Comparison of ENCODE assay signal across 8 cellular contexts in the genomic region with DNA sequence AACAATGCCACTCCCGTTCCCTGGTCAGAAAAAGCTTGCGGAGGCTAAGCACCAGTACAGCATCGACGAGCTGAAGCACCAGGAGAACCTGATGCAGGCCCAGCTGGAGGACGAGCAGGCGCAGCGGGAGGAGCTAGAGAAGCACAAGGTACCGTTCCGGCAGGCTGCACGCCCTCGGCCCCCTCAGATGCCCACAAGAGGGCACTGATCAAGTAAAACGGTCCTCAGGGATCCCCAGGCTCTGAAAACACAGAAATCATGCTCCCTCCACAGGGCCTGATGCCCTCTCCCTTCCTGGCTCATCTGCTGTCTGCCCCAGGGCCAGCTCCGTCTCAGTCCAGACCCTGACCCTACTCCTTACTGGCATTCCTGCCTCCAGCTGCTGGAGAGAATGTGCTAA. TPM values are rescaled to one million over a fixed set of nuclear protein-coding genes. Genes with fewer than 3 reads are reported as not detected.
A peak's percentile ranks its signal among the peaks of the same experiment; 100 is the strongest.
DNase-seq lines count a peak whose midpoint lies in the region; TF ChIP-seq lines count a peak whose summit lies in the region.

No MANE protein-coding gene starts in this region.

- no peaks in the 10 kb centered on the region for H3K4me1 Mint-ChIP-seq in T-helper 2 cell treated with Interferon-gamma antibody and Interleukin-4, amounts not matched to agents 5 μg/mL and 100 μg/mL, for 36 hours (ENCODE audit: low read depth)

- H3K27me3 Mint-ChIP-seq in T-helper 2 cell treated with Interferon-gamma antibody and Interleukin-4, amounts not matched to agents 5 μg/mL and 100 μg/mL, for 36 hours (ENCODE audit: low read depth): no peaks in the 10 kb centered on the region

- TF ChIP-seq CTCF in cardiac muscle cell (IDR thresholded peaks at IDR 0.05; ENCODE audit: low read depth, low read length): peak; percentile 50

- H3K27ac ChIP-seq in cardiac muscle cell: no peak overlapping the region

- H3K4me1 ChIP-seq in cardiac muscle cell (ENCODE audit: low read depth): peaks cover 13% of the 10 kb centered on the region

- no peaks in the 10 kb centered on the region for H3K36me3 ChIP-seq in cardiac muscle cell

- H3K4me3 ChIP-seq in cardiac muscle cell: no peak overlapping the region

- DNase-seq in activated T-cell treated with anti-CD3 and anti-CD28 coated beads for 1 hour (ENCODE audit: low read depth) (peak; percentile 6), activated T-cell treated with anti-CD3 and anti-CD28 coated beads for 4 hours (no peak), SK-N-DZ (ENCODE audit: low spot score) (peak; percentile 80), cardiac muscle cell (ENCODE audit: low read depth in 1 of 2, low spot score in 1 of 2) (peak; percentile 41 to 62), HuH-7.5 (ENCODE audit: low spot score) (no peak), NCI-H187 treated with DMSO at 0.1 percent for 48 hours (lab: John Stamatoyannopoulos, UW) (no peak)
- peak; percentile 42 for DNase-seq in stimulated activated CD8-positive, alpha-beta memory T cell treated with anti-CD3 and anti-CD28 coated beads, Interleukin-4, amount 100 ng/mL, for 48 hours
- DNase-seq in T-helper 2 cell treated with Interferon-gamma antibody and Interleukin-4, amounts not matched to agents 5 μg/mL and 100 μg/mL, for 36 hours (ENCODE audit: low spot score): no peak

- H3K9me3 ChIP-seq in cardiac muscle cell (ENCODE audit: low read depth): no peaks in the 10 kb centered on the region

- H3K9me3 Mint-ChIP-seq in T-helper 2 cell treated with Interferon-gamma antibody and Interleukin-4, amounts not matched to agents 5 μg/mL and 100 μg/mL, for 36 hours: no peaks in the 10 kb centered on the region

- no peaks in the 10 kb centered on the region for H3K36me3 Mint-ChIP-seq in T-helper 2 cell treated with Interferon-gamma antibody and Interleukin-4, amounts not matched to agents 5 μg/mL and 100 μg/mL, for 36 hours (ENCODE audit: low read depth)

- H3K27me3 ChIP-seq in cardiac muscle cell: no peaks in the 10 kb centered on the region

- no peak overlapping the region for H3K4me3 Mint-ChIP-seq in T-helper 2 cell treated with Interferon-gamma antibody and Interleukin-4, amounts not matched to agents 5 μg/mL and 100 μg/mL, for 36 hours

- no peak overlapping the region for H3K27ac Mint-ChIP-seq in T-helper 2 cell treated with Interferon-gamma antibody and Interleukin-4, amounts not matched to agents 5 μg/mL and 100 μg/mL, for 36 hours

RNA-seq across cellular contexts. Expression of a gene that starts 21.6 kb away (rescaled TPM):
- polyA plus RNA-seq in SK-N-DZ (2014; cell fraction: cytosol; rRNA removed): 0.48 and 0.49 TPM in 2 replicates
- 2.9 and 4.0 TPM in 2 replicates for polyA plus RNA-seq in SK-N-DZ (2014; cell fraction: nucleus; rRNA removed)
- 0.18 and 0.21 TPM in 2 replicates for total RNA-seq in cardiac muscle cell
- polyA plus RNA-seq in cardiac muscle cell: 2.4 and 4.1 TPM in 2 replicates

RNA-seq across cellular contexts. Expression of a gene that starts 22.1 kb away (rescaled TPM):
- 67.5 and 118 TPM in 2 replicates for polyA plus RNA-seq in SK-N-DZ (2014; cell fraction: cytosol; rRNA removed)
- 26.1 and 66.8 TPM in 2 replicates for polyA plus RNA-seq in SK-N-DZ (2014; cell fraction: nucleus; rRNA removed)
- total RNA-seq in cardiac muscle cell: 49.9 and 145 TPM in 2 replicates
- polyA plus RNA-seq in cardiac muscle cell: 46.4 and 55.2 TPM in 2 replicates

RNA-seq across cellular contexts. Expression of a gene that starts 44.7 kb away (rescaled TPM):
- polyA plus RNA-seq in SK-N-DZ (2014; cell fraction: cytosol; rRNA removed): 28.4 and 44.3 TPM in 2 replicates
- 40.9 and 53.7 TPM in 2 replicates for polyA plus RNA-seq in SK-N-DZ (2014; cell fraction: nucleus; rRNA removed)
- 36.0 and 49.4 TPM in 2 replicates for total RNA-seq in cardiac muscle cell
- 40.3 and 49.9 TPM in 2 replicates for polyA plus RNA-seq in cardiac muscle cell

RNA-seq across cellular contexts. Expression of a gene that starts 44.9 kb away (rescaled TPM):
- polyA plus RNA-seq in SK-N-DZ (2014; cell fraction: cytosol; rRNA removed): 8.2 and 8.6 TPM in 2 replicates
- polyA plus RNA-seq in SK-N-DZ (2014; cell fraction: nucleus; rRNA removed): 5.6 and 8.3 TPM in 2 replicates
- total RNA-seq in cardiac muscle cell: 9.8 and 10.7 TPM in 2 replicates
- polyA plus RNA-seq in cardiac muscle cell: 9.9 and 12.7 TPM in 2 replicates

Comparison
In these comparisons a context has a peak if more than half of its experiments do, and no peak if none do; other contexts are left out.
1. DNase-seq: peak in activated T-cell treated with anti-CD3 and anti-CD28 coated beads for 1 hour (single experiment), SK-N-DZ (single experiment), cardiac muscle cell (2 of 2) and stimulated activated CD8-positive, alpha-beta memory T cell treated with anti-CD3 and anti-CD28 coated beads, Interleukin-4, amount 100 ng/mL, for 48 hours (single experiment); none in activated T-cell treated with anti-CD3 and anti-CD28 coated beads for 4 hours (single experiment), T-helper 2 cell treated with Interferon-gamma antibody and Interleukin-4, amounts not matched to agents 5 μg/mL and 100 μg/mL, for 36 hours (single experiment), HuH-7.5 (single experiment) and NCI-H187 treated with DMSO at 0.1 percent for 48 hours (single experiment).